In the genomic region with DNA sequence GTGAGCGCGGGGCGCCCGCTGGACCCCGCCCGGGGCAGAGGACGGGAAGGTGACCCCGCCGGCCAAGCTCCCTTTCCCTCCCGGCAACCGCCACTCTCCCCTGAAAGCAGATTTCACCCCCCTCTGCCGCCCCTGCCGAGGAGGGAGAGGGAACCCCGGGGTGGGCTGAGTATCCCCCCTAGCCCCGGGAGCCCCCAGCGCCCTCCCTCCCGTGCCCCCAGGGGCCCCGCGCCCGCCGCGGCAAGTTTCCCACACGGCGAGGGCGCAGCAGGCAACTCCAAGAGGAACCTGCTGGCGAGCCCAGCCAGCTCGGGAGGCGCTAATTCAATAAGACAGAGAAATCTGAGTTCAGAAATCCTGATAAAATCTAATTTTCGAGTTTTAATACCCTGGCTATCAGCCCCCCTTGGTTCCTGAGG, we compare ENCODE assay signal across 9 cellular contexts. TPM values are rescaled to one million over a fixed set of nuclear protein-coding genes. Genes with fewer than 3 reads are reported as not detected.
DNase-seq lines count a peak whose midpoint lies in the region; ATAC-seq, FAIRE-seq and TF ChIP-seq lines count a peak whose summit lies in the region.
"Had no signal": no experiment of that assay in that cellular context is flagged by ENCODE, and none has a peak within 500 bp of the region (broad histone marks: within the 10 kb centered on the region; RNA-seq: fewer than 3 reads in every experiment).

No MANE protein-coding gene starts in this region.

- no peaks in the 10 kb centered on the region for H3K36me3 Mint-ChIP-seq in activated naive CD8-positive, alpha-beta T cell
- H3K36me3 Mint-ChIP-seq in activated naive CD8-positive, alpha-beta T cell treated with anti-CD3 and anti-CD28 coated beads, Interleukin-2, amount 50 U/mL, for 24 hours (ENCODE audit: low read depth): no peaks in the 10 kb centered on the region

- H4K20me1 ChIP-seq in GM12878 (ENCODE audit: control insufficient read depth, insufficient read depth): no peaks in the 10 kb centered on the region

- intact Hi-C loops in GM12878 (cut with micrococcal nuclease; ENCODE audit: unreplicated experiment) (no loop called here), lower lobe of right lung (cut with DNase I) (no loop called here), lower leg skin (cut with DNase I; ENCODE audit: low total_unique reads) (no loop called here)

- H3K27me3 ChIP-seq in GM12878 (replicated peaks in 1 of 2; ENCODE audit: control insufficient read depth in 2 of 2, insufficient read depth in 2 of 2, low read length in 1 of 2) (peaks cover 7 to 19% of the 10 kb centered on the region in 2 experiments), lower lobe of right lung (ENCODE audit: low read depth) (peaks cover 84% of the 10 kb centered on the region), MG63 (peaks cover 55% of the 10 kb centered on the region)

- no peak overlapping the region for H3K27ac ChIP-seq in GM12878 (ENCODE audit: control insufficient read depth, insufficient read depth)
- H3K27ac ChIP-seq in lower lobe of right lung: no peak overlapping the region
- no peak overlapping the region for H3K27ac ChIP-seq in urinary bladder (ENCODE audit: low read depth)

- TF ChIP-seq EP300 in GM12878 (IDR thresholded peaks at IDR 0.05; ENCODE audit: borderline replicate concordance in 1 of 2, control insufficient read depth in 1 of 2, low read depth in 2 of 2, low read length in 2 of 2): no peak

- BruUV-seq in GM12878 (replicated peaks; lab: Mats Ljungman, UMichigan): no TSS peak

- H3K4me1 Mint-ChIP-seq in activated naive CD8-positive, alpha-beta T cell (ENCODE audit: low read depth): peaks cover 12% of the 10 kb centered on the region
- H3K4me1 Mint-ChIP-seq in activated naive CD8-positive, alpha-beta T cell treated with anti-CD3 and anti-CD28 coated beads, Interleukin-2, amount 50 U/mL, for 24 hours: peaks cover 9% of the 10 kb centered on the region

- no peaks in the 10 kb centered on the region for H3K79me2 ChIP-seq in GM12878 (ENCODE audit: control insufficient read depth, insufficient read depth, low read length)

- SMC1A ChIA-PET in GM12878 (lab: Charles Lee; ENCODE audit: uncharacterized antibody, unreplicated experiment): no interaction called here

- no peak overlapping the region for H3K9ac ChIP-seq in GM12878 (ENCODE audit: control insufficient read depth, insufficient read depth, low read length)

- no peak overlapping the region for H3K27ac Mint-ChIP-seq in activated naive CD8-positive, alpha-beta T cell
- H3K27ac Mint-ChIP-seq in activated naive CD8-positive, alpha-beta T cell treated with anti-CD3 and anti-CD28 coated beads, Interleukin-2, amount 50 U/mL, for 24 hours: no peak overlapping the region

- POLR2A ChIA-PET in GM12878 (lab: Charles Lee): no interaction called here

- TF ChIP-seq POLR2A in GM12878 (IDR thresholded peaks at IDR 0.05; ENCODE audit: low read depth, low read length) (no peak), lower leg skin (IDR thresholded peaks at IDR 0.05) (no peak)

- no peaks in the 10 kb centered on the region for H3K9me3 Mint-ChIP-seq in activated naive CD8-positive, alpha-beta T cell (ENCODE audit: low read depth)
- H3K9me3 Mint-ChIP-seq in activated naive CD8-positive, alpha-beta T cell treated with anti-CD3 and anti-CD28 coated beads, Interleukin-2, amount 50 U/mL, for 24 hours: no peaks in the 10 kb centered on the region

- H3K27me3 Mint-ChIP-seq in activated naive CD8-positive, alpha-beta T cell: peaks cover 16% of the 10 kb centered on the region
- H3K27me3 Mint-ChIP-seq in activated naive CD8-positive, alpha-beta T cell treated with anti-CD3 and anti-CD28 coated beads, Interleukin-2, amount 50 U/mL, for 24 hours: peaks cover 59% of the 10 kb centered on the region

- TF ChIP-seq RAD21 in GM12878 (IDR thresholded peaks at IDR 0.05; ENCODE audit: insufficient read depth, low read depth, low read length): no peak

- H3K4me3 Mint-ChIP-seq in activated naive CD8-positive, alpha-beta T cell: peak overlapping the region; percentile 75
- H3K4me3 Mint-ChIP-seq in activated naive CD8-positive, alpha-beta T cell treated with anti-CD3 and anti-CD28 coated beads, Interleukin-2, amount 50 U/mL, for 24 hours: no peak overlapping the region

- in situ Hi-C loops in GM12878 (cut with MboI): no loop called here

- no peaks in the 10 kb centered on the region for H3K9me3 ChIP-seq in GM12878 (replicated peaks; ENCODE audit: control insufficient read depth, insufficient read depth, low read length)
- no peaks in the 10 kb centered on the region for H3K9me3 ChIP-seq in lower lobe of right lung
- no peaks in the 10 kb centered on the region for H3K9me3 ChIP-seq in MG63

- TF ChIP-seq CTCF in GM12878 (IDR thresholded peaks at IDR 0.05 in 2 of 3, conservative IDR thresholded peaks at IDR 0.05 in 1 of 3; ENCODE audit: control insufficient read depth in 2 of 3, extremely low read depth in 1 of 3, insufficient read depth in 1 of 3, low read depth in 3 of 3, low read length in 3 of 3): no peak
- no peak for TF ChIP-seq CTCF in lower lobe of right lung (IDR thresholded peaks at IDR 0.05)
- no peak for TF ChIP-seq CTCF in lower leg skin (IDR thresholded peaks at IDR 0.05)

- H3K4me1 ChIP-seq in GM12878 (ENCODE audit: control insufficient read depth, insufficient read depth, low read length) (no peaks in the 10 kb centered on the region), lower lobe of right lung (peaks cover 37% of the 10 kb centered on the region), urinary bladder (ENCODE audit: insufficient read depth) (no peaks in the 10 kb centered on the region)

- CTCF ChIA-PET in GM12878 (lab: Yijun Ruan, JAX): interaction anchor here (1.1 kb wide), 1 partner anchor 73 kb away, joined by 3 read pairs; no protein-coding TSS in a partner anchor

- H3K4me2 ChIP-seq in GM12878 (ENCODE audit: control insufficient read depth, insufficient read depth): no peak overlapping the region

- RAD21 ChIA-PET in GM12878 (lab: Charles Lee; ENCODE audit: unreplicated experiment): no interaction called here

- H3K36me3 ChIP-seq in GM12878 (ENCODE audit: control insufficient read depth in 2 of 2, insufficient read depth in 2 of 2, low read length in 1 of 2) (no peaks in the 10 kb centered on the region), lower lobe of right lung (no peaks in the 10 kb centered on the region), urinary bladder (ENCODE audit: insufficient read depth) (no peaks in the 10 kb centered on the region), MG63 (no peaks in the 10 kb centered on the region)

- no peak overlapping the region for H2AFZ ChIP-seq in GM12878 (ENCODE audit: control insufficient read depth, low read depth, low read length)

- DNase-seq in activated naive CD8-positive, alpha-beta T cell treated with anti-CD3 and anti-CD28 coated beads, Interleukin-2, amount 50 U/mL, for 24 hours: no peak
- DNase-seq in GM12878 (ENCODE audit: low read depth, low spot score): no peak
- DNase-seq in lower lobe of right lung: no peak
- no peak for DNase-seq in lower leg skin (ENCODE audit: low spot score in 2 of 2)
- DNase-seq in activated CD4-positive, alpha-beta T cell treated with anti-CD3 and anti-CD28 coated beads for 4 hours: no peak
- no peak for DNase-seq in MG63
- DNase-seq: DMS153 had no signal

- WGBS in GM12878 (ENCODE audit: insufficient coverage, insufficient replicate concordance, low lambda C conversion rate, missing lambda C conversion rate): 4% methylated on average over 20 of the region's 29 CpGs
- 1% methylated on average over 29 of the region's 29 CpGs for WGBS in urinary bladder
- 0% methylated on average over 7 to 28 of the region's 29 CpGs for WGBS in lower leg skin, 2 donors

- no peak overlapping the region for H3K4me3 ChIP-seq in GM12878
- peak overlapping the region; percentile 50 for H3K4me3 ChIP-seq in lower lobe of right lung
- peak overlapping the region; percentile 76 for H3K4me3 ChIP-seq in urinary bladder (ENCODE audit: low read depth, low read length)
- no peak overlapping the region for H3K4me3 ChIP-seq in lower leg skin (ENCODE audit: low read depth, poor library complexity, severe bottlenecking)
- no peak overlapping the region for H3K4me3 ChIP-seq in MG63

- FAIRE-seq in GM12878 (lab: Jason Lieb, UNC): no peak

- no peak for ATAC-seq in activated naive CD8-positive, alpha-beta T cell treated with anti-CD3 and anti-CD28 coated beads, Interleukin-2, amount 50 U/mL, for 24 hours
- ATAC-seq in GM12878 (no peak), lower lobe of right lung (no peak)

TF ChIP-seq in GM12878, 131 proteins besides CTCF, POLR2A, EP300 and RAD21 (continues in another document):
- 0 out of 2 replicates have a peak, but pooled peaks have one; percentile 66 for TF ChIP-seq EZH2 (IDR thresholded peaks at IDR 0.05; ENCODE audit: borderline replicate concordance, control insufficient read depth, low read depth, low read length)

RNA-seq across cellular contexts. Expression of a gene that starts 1.6 kb away (rescaled TPM):
- 0.47 and 0.54 TPM in 2 replicates for total RNA-seq in GM12878 (2013; cell fraction: nucleolus; rRNA removed)
- total RNA-seq in GM12878 (2014; rRNA removed) (0.79 TPM in 1 of 2 replicates, not detected in the other), GM12878 (2014; rRNA removed; fragmentation: Illumina TruSeq; extraction: Trizol) (0.05 TPM in 1 of 2 replicates, not detected in the other), GM12878 (2021) (0.11 and 0.51 TPM in 2 replicates), lower lobe of right lung (5.0 TPM), urinary bladder (2.8 TPM), lower leg skin (1 to 10 TPM in 1 of 4 donors, under 1 TPM in 3; 0.10 to 1.0 (median 0.29) TPM)
- not detected for polyA plus RNA-seq in GM12878 (2011; ENCODE audit: low read depth)
- polyA plus RNA-seq in GM12878 (2011; rRNA removed) (0.09 and 0.38 TPM in 2 replicates), GM12878 (2014; fragmentation: Illumina TruSeq; extraction: Trizol) (not detected in 2 replicates), GM12878 (2014; fragmentation: Nextera tagmentation; extraction: Ambion mirVana) (not detected), GM12878 (2014; rRNA removed) (0.01 and 0.37 TPM in 2 replicates), GM12878 (2016; fragmentation: Nextera tagmentation; extraction: Ambion mirVana) (not detected), urinary bladder (2.3 TPM)
- 0.10 and 0.59 TPM in 2 replicates for polyA plus RNA-seq in GM12878 (2011; cell fraction: cytosol; rRNA removed)
- polyA plus RNA-seq in GM12878 (2011; cell fraction: nucleus; rRNA removed): 2.0 and 2.6 TPM in 2 replicates
- polyA plus RNA-seq in GM12878 (2012): 0.49 and 2.3 TPM in 2 replicates
- 0.07 and 0.52 TPM in 2 replicates for polyA minus RNA-seq in GM12878 (2011; rRNA and poly(A)+ RNA removed)
- polyA minus RNA-seq in GM12878 (2011; cell fraction: cytosol; rRNA and poly(A)+ RNA removed): 0.27 TPM in 1 of 2 replicates, not detected in the other
- polyA minus RNA-seq in GM12878 (2011; cell fraction: nucleus; rRNA and poly(A)+ RNA removed): 0.73 and 0.77 TPM in 2 replicates
- total RNA-seq in MG63 (2014; rRNA removed; shearing (Covaris generic); ENCODE audit: low replicate concordance): 0.10 and 0.27 TPM in 2 replicates

Comparison
In these comparisons a context has a peak if more than half of its experiments do, and no peak if none do; other contexts are left out.
1. H3K4me3 ChIP-seq: peak in lower lobe of right lung (single experiment) and urinary bladder (single experiment); none in GM12878 (single experiment), lower leg skin (single experiment) and MG63 (single experiment).